ENCODE assay signal across 29 cellular contexts in the genomic region with DNA sequence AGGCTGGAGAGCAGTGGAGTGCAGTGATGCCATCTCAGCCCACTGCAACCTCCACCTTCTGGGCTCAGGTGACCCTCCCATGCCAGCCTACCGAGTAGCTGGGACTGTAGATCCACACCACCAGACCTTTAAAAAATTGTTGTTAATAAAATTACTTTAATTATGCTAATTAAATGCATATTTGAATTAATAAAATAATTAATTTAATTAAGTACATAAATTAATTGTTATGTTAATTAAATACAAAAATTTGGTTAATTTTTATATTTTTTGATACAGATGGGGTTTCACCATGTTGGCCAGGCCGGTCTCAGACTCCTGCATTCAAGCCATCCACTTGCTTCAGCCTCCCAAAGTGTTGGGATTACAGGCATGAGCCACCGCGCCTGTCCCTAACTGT.
"Had no signal": no experiment of that assay in that cellular context is flagged by ENCODE, and none has a peak within 500 bp of the region (broad histone marks: within the 10 kb centered on the region; RNA-seq: fewer than 3 reads in every experiment).

No MANE protein-coding gene starts in this region.

- H3K4me3 ChIP-seq: stomach, suprapubic skin, testis, thoracic aorta, thyroid gland, tibial artery, tibial nerve, transverse colon, upper lobe of left lung, upper lobe of right lung, uterus, vagina had no signal

- H3K27ac Mint-ChIP-seq: stimulated activated effector memory CD8-positive, alpha-beta T cell treated with anti-CD3 and anti-CD28 coated beads, Interleukin-12 subunit alpha, Interleukin-12 subunit beta, amount 100 ng/mL, for 72 hours; stimulated activated memory B cell treated with anti-CD40 and anti-IgM and Interleukin-4, amounts not matched to agents 10 μg/mL and 1 μg/mL and 100 μg/mL, for 72 hours; stimulated activated naive B cell treated with anti-CD40 and anti-IgM and Interleukin-4, amounts not matched to agents 10 μg/mL and 1 μg/mL and 100 μg/mL, for 72 hours; stimulated activated naive CD8-positive, alpha-beta T cell treated with anti-CD3 and anti-CD28 coated beads, Interleukin-15, amount 100 ng/mL, for 72 hours; stimulated activated naive CD8-positive, alpha-beta T cell treated with anti-CD3 and anti-CD28 coated beads, Interleukin-15, Interleukin-2, amounts not matched to agents 100 ng/mL and 50 ng/mL, for 24 hours; type B pancreatic cell had no signal

- H3K4me3 Mint-ChIP-seq: stimulated activated effector memory CD8-positive, alpha-beta T cell treated with anti-CD3 and anti-CD28 coated beads, Interleukin-12 subunit alpha, Interleukin-12 subunit beta, amount 100 ng/mL, for 72 hours; stimulated activated memory B cell treated with anti-CD40 and anti-IgM and Interleukin-4, amounts not matched to agents 10 μg/mL and 1 μg/mL and 100 μg/mL, for 72 hours; stimulated activated naive B cell treated with anti-CD40 and anti-IgM and Interleukin-4, amounts not matched to agents 10 μg/mL and 1 μg/mL and 100 μg/mL, for 72 hours; stimulated activated naive CD8-positive, alpha-beta T cell treated with anti-CD3 and anti-CD28 coated beads, Interleukin-15, amount 100 ng/mL, for 72 hours; stimulated activated naive CD8-positive, alpha-beta T cell treated with anti-CD3 and anti-CD28 coated beads, Interleukin-15, Interleukin-2, amounts not matched to agents 100 ng/mL and 50 ng/mL, for 24 hours; type B pancreatic cell had no signal

- H3K27me3 Mint-ChIP-seq: stimulated activated memory B cell treated with anti-CD40 and anti-IgM and Interleukin-4, amounts not matched to agents 10 μg/mL and 1 μg/mL and 100 μg/mL, for 72 hours; type B pancreatic cell had no signal

- H3K36me3 Mint-ChIP-seq: stimulated activated effector memory CD8-positive, alpha-beta T cell treated with anti-CD3 and anti-CD28 coated beads, Interleukin-12 subunit alpha, Interleukin-12 subunit beta, amount 100 ng/mL, for 72 hours; stimulated activated memory B cell treated with anti-CD40 and anti-IgM and Interleukin-4, amounts not matched to agents 10 μg/mL and 1 μg/mL and 100 μg/mL, for 72 hours; stimulated activated naive B cell treated with anti-CD40 and anti-IgM and Interleukin-4, amounts not matched to agents 10 μg/mL and 1 μg/mL and 100 μg/mL, for 72 hours; type B pancreatic cell had no signal

- H3K9me3 ChIP-seq: stomach, suprapubic skin, testis, thoracic aorta, thyroid gland, tibial artery, tibial nerve, transverse colon, upper lobe of left lung, upper lobe of right lung, uterus, vagina had no signal

- H3K4me1 Mint-ChIP-seq: stimulated activated effector memory CD8-positive, alpha-beta T cell treated with anti-CD3 and anti-CD28 coated beads, Interleukin-12 subunit alpha, Interleukin-12 subunit beta, amount 100 ng/mL, for 72 hours; stimulated activated memory B cell treated with anti-CD40 and anti-IgM and Interleukin-4, amounts not matched to agents 10 μg/mL and 1 μg/mL and 100 μg/mL, for 72 hours; stimulated activated naive B cell treated with anti-CD40 and anti-IgM and Interleukin-4, amounts not matched to agents 10 μg/mL and 1 μg/mL and 100 μg/mL, for 72 hours had no signal

- H3K36me3 ChIP-seq: stomach, suprapubic skin, thoracic aorta, thyroid gland, tibial artery, tibial nerve, transverse colon, upper lobe of left lung, upper lobe of right lung, uterus, vagina had no signal

- ATAC-seq: stimulated activated effector memory CD8-positive, alpha-beta T cell treated with anti-CD3 and anti-CD28 coated beads, Interleukin-12 subunit alpha, Interleukin-12 subunit beta, amount 100 ng/mL, for 72 hours; stimulated activated memory B cell treated with anti-CD40 and anti-IgM and Interleukin-4, amounts not matched to agents 10 μg/mL and 1 μg/mL and 100 μg/mL, for 72 hours; stimulated activated naive B cell treated with anti-CD40 and anti-IgM and Interleukin-4, amounts not matched to agents 10 μg/mL and 1 μg/mL and 100 μg/mL, for 72 hours; stimulated activated naive CD8-positive, alpha-beta T cell treated with anti-CD3 and anti-CD28 coated beads, Interleukin-15, amount 100 ng/mL, for 72 hours; stimulated activated naive CD8-positive, alpha-beta T cell treated with anti-CD3 and anti-CD28 coated beads, Interleukin-15, Interleukin-2, amounts not matched to agents 100 U/mL and 50 U/mL, for 24 hours; upper lobe of right lung had no signal

- DNase-seq: stimulated activated CD4-positive, alpha-beta T cell treated with anti-CD3 and anti-CD28 coated beads, Interleukin-2, amount 100 ng/mL, for 48 hours; stimulated activated CD4-positive, alpha-beta T cell treated with anti-CD3 and anti-CD28 coated beads, Interleukin-4, amount 100 ng/mL, for 1 hour; stimulated activated CD4-positive, alpha-beta T cell treated with anti-CD3 and anti-CD28 coated beads, Interleukin-4, amount 100 ng/mL, for 24 hours; stimulated activated CD4-positive, alpha-beta T cell treated with anti-CD3 and anti-CD28 coated beads, Interleukin-4, amount 100 ng/mL, for 4 hours; stimulated activated CD8-positive, alpha-beta memory T cell treated with anti-CD3 and anti-CD28 coated beads, Interleukin-4, amount 100 ng/mL, for 48 hours; stimulated activated naive B cell treated with anti-CD40 and anti-IgM and Interleukin-4, amounts not matched to agents 10 μg/mL and 1 μg/mL and 100 μg/mL, for 72 hours; stimulated activated naive CD4-positive, alpha-beta T cell; stimulated activated naive CD4-positive, alpha-beta T cell treated with Interleukin-2 at 50 U/mL for 16 hours; stimulated activated naive CD8-positive, alpha-beta T cell treated with anti-CD3 and anti-CD28 coated beads, Interleukin-15, amount 100 ng/mL, for 72 hours; stimulated activated naive CD8-positive, alpha-beta T cell treated with anti-CD3 and anti-CD28 coated beads, Interleukin-15, Interleukin-2, amounts not matched to agents 100 U/mL and 50 U/mL, for 24 hours; stomach; substantia nigra; testis; thyroid gland; tibial artery; transverse colon; trophoblast cell; upper lobe of left lung; upper lobe of right lung; uterus had no signal

- H3K27ac ChIP-seq: stomach, suprapubic skin, testis, thoracic aorta, thyroid gland, tibial artery, tibial nerve, transverse colon, upper lobe of left lung, upper lobe of right lung, uterus, vagina had no signal

- H3K4me1 ChIP-seq: stomach, suprapubic skin, testis, thyroid gland, tibial artery, tibial nerve, transverse colon, upper lobe of left lung, upper lobe of right lung, uterus, vagina had no signal

- FAIRE-seq: urothelium cell line had no signal

- H3K27me3 ChIP-seq: stomach, suprapubic skin, testis, thyroid gland, tibial artery, tibial nerve, transverse colon, upper lobe of left lung, upper lobe of right lung, uterus, vagina had no signal

- H3K9me3 Mint-ChIP-seq: stimulated activated effector memory CD8-positive, alpha-beta T cell treated with anti-CD3 and anti-CD28 coated beads, Interleukin-12 subunit alpha, Interleukin-12 subunit beta, amount 100 ng/mL, for 72 hours; stimulated activated naive CD8-positive, alpha-beta T cell treated with anti-CD3 and anti-CD28 coated beads, Interleukin-15, amount 100 ng/mL, for 72 hours; stimulated activated naive CD8-positive, alpha-beta T cell treated with anti-CD3 and anti-CD28 coated beads, Interleukin-15, Interleukin-2, amounts not matched to agents 100 ng/mL and 50 ng/mL, for 24 hours; type B pancreatic cell had no signal
